In genomic region chr1:116411784-116412479, GRCh38 we compare ENCODE assay signal across 17 cellular contexts. TPM values are rescaled to one million over a fixed set of nuclear protein-coding genes. Genes with fewer than 3 reads are reported as not detected.
A peak's percentile ranks its signal among the peaks of the same experiment; 100 is the strongest.
DNase-seq lines count a peak whose midpoint lies in the region; ATAC-seq and TF ChIP-seq lines count a peak whose summit lies in the region.
"Had no signal": no experiment of that assay in that cellular context is flagged by ENCODE, and none has a peak within 500 bp of the region (broad histone marks: within the 10 kb centered on the region; RNA-seq: fewer than 3 reads in every experiment).

No MANE protein-coding gene starts in this region.

- H3K4me2 ChIP-seq in smooth muscle cell, result no peak overlapping the region

- peaks cover 2% of the 10 kb centered on the region for H4K20me1 ChIP-seq in smooth muscle cell (ENCODE audit: low read depth)

- TF ChIP-seq CTCF in foreskin fibroblast (IDR thresholded peaks at IDR 0.05; ENCODE audit: low read depth, low read length) (no peak), smooth muscle cell (IDR thresholded peaks at IDR 0.05; ENCODE audit: borderline replicate concordance, insufficient read depth, poor library complexity, severe bottlenecking) (no peak)

- DNase-seq in T-helper 1 cell (no peak), SK-N-MC (ENCODE audit: low read depth, low spot score) (no peak), foreskin fibroblast (peak; percentile 65 to 82), skeletal muscle cell (ENCODE audit: low read depth) (peak; percentile 57), smooth muscle cell (lab: John Stamatoyannopoulos, UW; ENCODE audit: unreplicated experiment) (no peak), posterior vena cava (ENCODE audit: low spot score) (no peak)
- DNase-seq: 8988T; activated T-cell treated with anti-CD3 and anti-CD28 coated beads, Interleukin-2, amount 50 U/mL, for 4 hours; amniotic stem cell; COR-L47; effector CD4-positive, alpha-beta T cell; left lung; NCI-H1092 treated with DMSO at 0.1 percent for 48 hours; T-cell had no signal

- no peaks in the 10 kb centered on the region for H3K79me2 ChIP-seq in smooth muscle cell (ENCODE audit: low read depth)

- 71% methylated on average over 2 of the region's 2 CpGs for WGBS in smooth muscle cell (ENCODE audit: low lambda C conversion rate)

- H2AFZ ChIP-seq in smooth muscle cell (ENCODE audit: low read depth), result no peak overlapping the region

- H3K27me3 ChIP-seq in smooth muscle cell (ENCODE audit: low read depth), result no peaks in the 10 kb centered on the region
- H3K27me3 ChIP-seq: left lung had no signal

- H3K27ac Mint-ChIP-seq in T-helper 1 cell treated with Interleukin-12 subunit alpha and Interleukin-12 subunit beta and Interleukin-4 antibody, amounts not matched to agents 30 μg/mL and 1 μg/mL, for 36 hours, result peak overlapping the region; percentile 24

- ATAC-seq in HG03460 (IDR thresholded peaks at IDR 0.05; ENCODE audit: unreplicated experiment), result no peak
- ATAC-seq: activated T-cell treated with anti-CD3 and anti-CD28 coated beads, Interleukin-2, amount 50 U/mL, for 4 hours; HCT116; T-cell had no signal

- peaks cover 26% of the 10 kb centered on the region for H3K4me1 Mint-ChIP-seq in T-helper 1 cell treated with Interleukin-12 subunit alpha and Interleukin-12 subunit beta and Interleukin-4 antibody, amounts not matched to agents 30 μg/mL and 1 μg/mL, for 36 hours (ENCODE audit: low read depth)

- no peaks in the 10 kb centered on the region for H3K9me3 Mint-ChIP-seq in T-helper 1 cell treated with Interleukin-12 subunit alpha and Interleukin-12 subunit beta and Interleukin-4 antibody, amounts not matched to agents 30 μg/mL and 1 μg/mL, for 36 hours
- H3K9me3 Mint-ChIP-seq: activated T-cell treated with anti-CD3 and anti-CD28 coated beads, Interleukin-2, amount 50 U/mL, for 4 hours; T-cell had no signal

- H3K4me3 ChIP-seq in SK-N-MC (no peak overlapping the region), foreskin fibroblast (ENCODE audit: low read depth in 1 of 2, low read length in 2 of 2) (no peak overlapping the region), skeletal muscle cell (ENCODE audit: low read depth, low read length) (no peak overlapping the region), smooth muscle cell (no peak overlapping the region)
- H3K4me3 ChIP-seq: left lung had no signal

- H3K36me3 Mint-ChIP-seq in T-helper 1 cell treated with Interleukin-12 subunit alpha and Interleukin-12 subunit beta and Interleukin-4 antibody, amounts not matched to agents 30 μg/mL and 1 μg/mL, for 36 hours (ENCODE audit: low read depth), result peaks cover 23% of the 10 kb centered on the region

- H3K9ac ChIP-seq in SK-N-MC (ENCODE audit: insufficient read length), result no peak overlapping the region
- no peak overlapping the region for H3K9ac ChIP-seq in smooth muscle cell (ENCODE audit: low read depth)

- H3K27ac ChIP-seq in SK-N-MC (peak overlapping the region; percentile 43; the same call in 1 of the 2 replicates), smooth muscle cell (ENCODE audit: low read depth) (no peak overlapping the region)
- H3K27ac ChIP-seq: left lung had no signal

- H3K27me3 Mint-ChIP-seq in T-helper 1 cell treated with Interleukin-12 subunit alpha and Interleukin-12 subunit beta and Interleukin-4 antibody, amounts not matched to agents 30 μg/mL and 1 μg/mL, for 36 hours (ENCODE audit: low read depth), result no peaks in the 10 kb centered on the region
- H3K27me3 Mint-ChIP-seq: T-cell had no signal

- peaks cover 15% of the 10 kb centered on the region for H3K4me1 ChIP-seq in smooth muscle cell (ENCODE audit: low read depth)
- H3K4me1 ChIP-seq: left lung had no signal

- H3K36me3 ChIP-seq in SK-N-MC (ENCODE audit: insufficient read depth, low read length), result peaks cover 23% of the 10 kb centered on the region
- H3K36me3 ChIP-seq in smooth muscle cell (ENCODE audit: low read depth), result no peaks in the 10 kb centered on the region

- H3K9me3 ChIP-seq in SK-N-MC (ENCODE audit: low read depth, low read length) (no peaks in the 10 kb centered on the region), smooth muscle cell (replicated peaks; ENCODE audit: low read depth) (no peaks in the 10 kb centered on the region)
- H3K9me3 ChIP-seq: left lung had no signal

- H3K4me3 Mint-ChIP-seq in T-helper 1 cell treated with Interleukin-12 subunit alpha and Interleukin-12 subunit beta and Interleukin-4 antibody, amounts not matched to agents 30 μg/mL and 1 μg/mL, for 36 hours, result no peak overlapping the region
- H3K4me3 Mint-ChIP-seq: activated T-cell treated with anti-CD3 and anti-CD28 coated beads, Interleukin-2, amount 50 U/mL, for 4 hours; T-cell had no signal

- no peaks in the 10 kb centered on the region for H3F3A ChIP-seq in smooth muscle cell (ENCODE audit: low read depth)

- intact Hi-C loops in posterior vena cava (cut with DNase I), result no loop called here

RNA-seq across cellular contexts. Expression of gene ATP1A1, which starts 38.9 kb away (rescaled TPM):
- total RNA-seq in smooth muscle cell (93.0 and 104 TPM in 2 replicates), posterior vena cava (100 to 1,000 TPM; 227 to 248 TPM)
- polyA plus RNA-seq in smooth muscle cell, result 75.7 and 96.1 TPM in 2 replicates

Comparison
In these comparisons a context has a peak if more than half of its experiments do, and no peak if none do; other contexts are left out.
1. DNase-seq: peak in foreskin fibroblast (2 of 2) and skeletal muscle cell (single experiment); none in T-helper 1 cell (0 of 5), SK-N-MC (single experiment), smooth muscle cell (single experiment) and posterior vena cava (single experiment).